6 cellular contexts compared by ENCODE assay signal in genomic region chr6:26770941-26771671, GRCh38.
DNase-seq lines count a peak whose midpoint lies in the region; ATAC-seq, FAIRE-seq and TF ChIP-seq lines count a peak whose summit lies in the region.
"Not testable (repeated sequence)": the region's sequence is repeated elsewhere in the genome, so short reads cannot be mapped to it uniquely, and the experiment has no call there.

No MANE protein-coding gene starts in this region.

- CTCF ChIA-PET in A549 (lab: Yijun Ruan, JAX); HCT116 (lab: Charles Lee); Panc1 (lab: Charles Lee); K562 (lab: Yijun Ruan, JAX; ENCODE audit: low intra/inter-chr PET ratio): not testable (repeated sequence)

- not testable (repeated sequence) for H3K9me1 ChIP-seq in K562 (ENCODE audit: control insufficient read depth, insufficient read depth, low read length)

- WGBS in A549 (ENCODE audit: missing lambda C conversion rate), result no CpG with 5 or more reads among the region's 31 CpGs
- WGBS in K562 (ENCODE audit: insufficient coverage, low coverage, missing lambda C conversion rate), result no CpG with 5 or more reads among the region's 31 CpGs

- POLR2A ChIA-PET in A549 (lab: Yijun Ruan, JAX); HCT116 (lab: Charles Lee); Panc1 (lab: Charles Lee); K562 (lab: Yijun Ruan, JAX): not testable (repeated sequence)

- in situ Hi-C loops in Panc1 (cut with HindIII; ENCODE audit: low pct_unique_long_range_greater_than_20kb, low sequenced_read_pairs); K562 (cut with MboI): not testable (repeated sequence)

- not testable (repeated sequence) for H3K9ac ChIP-seq in HCT116 (ENCODE audit: low read length); K562 (ENCODE audit: insufficient read depth in 1 of 2, low read depth in 2 of 2, low read length in 2 of 2)

- not testable (repeated sequence) for H3K27ac ChIP-seq in A549; HCT116 (ENCODE audit: low read depth, low read length); Panc1 (ENCODE audit: low read length); K562 (ENCODE audit: extremely low read depth, low read depth, low read length); foreskin keratinocyte

- TF ChIP-seq POLR2A in A549 (IDR thresholded peaks at IDR 0.05; ENCODE audit: low read length); HCT116 (IDR thresholded peaks at IDR 0.05; ENCODE audit: borderline replicate concordance, extremely low read depth, insufficient read depth, insufficient read length); K562 (conservative IDR thresholded peaks at IDR 0.05): not testable (repeated sequence)

- not testable (repeated sequence) for H3K9me2 ChIP-seq in HCT116 (ENCODE audit: insufficient read depth)

- ATAC-seq in A549 (peak; percentile 82 to 84), HCT116 (peak; percentile 9; the same call in 1 of the 2 replicates), Panc1 (peak; percentile 80), SK-N-SH treated with all-trans-retinoic acid at 6 μM for 48 hours (peak; percentile 52), K562 (peak; percentile 89), foreskin keratinocyte (peak; percentile 80)

- TF ChIP-seq RAD21 in A549 (conservative IDR thresholded peaks at IDR 0.05 in 1 of 2, IDR thresholded peaks at IDR 0.05 in 1 of 2); HCT116 (IDR thresholded peaks at IDR 0.05; ENCODE audit: low read depth); K562 (CRISPR knock-in tag; conservative IDR thresholded peaks at IDR 0.05 in 1 of 2, IDR thresholded peaks at IDR 0.05 in 1 of 2): not testable (repeated sequence)

- not testable (repeated sequence) for DNase-seq in A549 (ENCODE audit: low read depth in 1 of 2, low spot score in 1 of 2); HCT116 (ENCODE audit: low read depth, low spot score); Panc1 (ENCODE audit: low read depth, low spot score); K562 (ENCODE audit: extremely low read depth in 1 of 4, low spot score in 3 of 4); foreskin keratinocyte

- TF ChIP-seq EP300 in A549 (IDR thresholded peaks at IDR 0.05); K562 (IDR thresholded peaks at IDR 0.05; ENCODE audit: low read length): not testable (repeated sequence)

- H3K27me3 ChIP-seq in HCT116 (ENCODE audit: insufficient read depth, low read length); Panc1 (ENCODE audit: control insufficient read depth, insufficient read depth, low read length); K562 (ENCODE audit: control insufficient read depth in 2 of 2, insufficient read depth in 2 of 2, low read length in 2 of 2); foreskin keratinocyte: not testable (repeated sequence)

- H3K9me3 ChIP-seq in A549; HCT116 (ENCODE audit: control insufficient read depth in 1 of 2, insufficient read depth in 1 of 2, low read depth in 1 of 2, low read length in 2 of 2); Panc1 (ENCODE audit: control insufficient read depth, insufficient read depth, low read depth, low read length); K562 (replicated peaks; ENCODE audit: control insufficient read depth, insufficient read depth, low read depth, low read length): not testable (repeated sequence)

- not testable (repeated sequence) for H3K4me2 ChIP-seq in A549; HCT116 (ENCODE audit: low read length); K562 (ENCODE audit: insufficient read depth, low read length)

- BruUV-seq in HCT116 (replicated peaks; lab: Mats Ljungman, UMichigan); Panc1 (replicated peaks; lab: Mats Ljungman, UMichigan); K562 (replicated peaks; lab: Mats Ljungman, UMichigan): not testable (repeated sequence)

- intact Hi-C loops in HCT116 (cut with micrococcal nuclease); Panc1 (cut with micrococcal nuclease; ENCODE audit: unreplicated experiment); K562 (cut with micrococcal nuclease): not testable (repeated sequence)

- H2AFZ ChIP-seq in HCT116 (ENCODE audit: low read depth, low read length, poor library complexity, severe bottlenecking); K562 (ENCODE audit: low read depth, low read length): not testable (repeated sequence)

- not testable (repeated sequence) for H3K79me2 ChIP-seq in HCT116 (ENCODE audit: insufficient read depth, low read length); K562 (ENCODE audit: control insufficient read depth, insufficient read depth, low read length)

- H3K36me3 ChIP-seq in HCT116 (ENCODE audit: control insufficient read depth in 1 of 2, insufficient read depth in 2 of 2, low read length in 2 of 2); Panc1 (ENCODE audit: control insufficient read depth, insufficient read depth, low read length); K562 (ENCODE audit: control insufficient read depth, insufficient read depth, low read length): not testable (repeated sequence)

- RAD21 ChIA-PET in HCT116 (lab: Charles Lee; ENCODE audit: low non-redundant PET in 1 of 2, low total read pairs in 2 of 2, uncharacterized antibody in 2 of 2, unreplicated experiment in 2 of 2), result not testable (repeated sequence)

- FAIRE-seq in A549 (lab: Jason Lieb, UNC), result not testable (repeated sequence)
- FAIRE-seq in K562 (lab: Jason Lieb, UNC), result peak; percentile 57

- TF ChIP-seq CTCF in A549 (IDR thresholded peaks at IDR 0.05); HCT116 (IDR thresholded peaks at IDR 0.05 in 2 of 3, conservative IDR thresholded peaks at IDR 0.05 in 1 of 3; ENCODE audit: borderline replicate concordance in 1 of 3, insufficient read depth in 1 of 3, low read depth in 2 of 3, low read length in 2 of 3); Panc1 (IDR thresholded peaks at IDR 0.05); K562 (IDR thresholded peaks at IDR 0.05 in 2 of 3, conservative IDR thresholded peaks at IDR 0.05 in 1 of 3; ENCODE audit: insufficient read depth in 2 of 3, low read depth in 1 of 3, low read length in 3 of 3); foreskin keratinocyte (conservative IDR thresholded peaks at IDR 0.05): not testable (repeated sequence)

- not testable (repeated sequence) for H4K20me1 ChIP-seq in HCT116 (ENCODE audit: insufficient read depth); K562 (replicated peaks; ENCODE audit: control insufficient read depth, insufficient read depth, low read length)

- not testable (repeated sequence) for H3K4me3 ChIP-seq in A549; HCT116 (replicated peaks in 1 of 2; ENCODE audit: low read depth in 1 of 2, low read length in 2 of 2); Panc1 (ENCODE audit: low read depth in 2 of 2, low read length in 2 of 2); K562

- H3K4me1 ChIP-seq in A549; HCT116 (ENCODE audit: control insufficient read depth in 1 of 2, insufficient read depth in 2 of 2, low read length in 2 of 2); Panc1 (ENCODE audit: control insufficient read depth, insufficient read depth, low read length); K562 (replicated peaks in 1 of 2; ENCODE audit: control insufficient read depth in 2 of 2, insufficient read depth in 2 of 2, low read length in 2 of 2); foreskin keratinocyte: not testable (repeated sequence)

Comparison
In these comparisons a context has a peak if more than half of its experiments do, and no peak if none do; other contexts are left out.
1. ATAC-seq: peak in every context shown above with its lines; median percentile 89 in K562; 83 in A549; 80 in Panc1; 80 in foreskin keratinocyte; 52 in SK-N-SH treated with all-trans-retinoic acid at 6 μM for 48 hours; 9 in HCT116.